24 cellular contexts compared by ENCODE assay signal in genomic region chr12:82470906-82471512, GRCh38.
"Had no signal": no experiment of that assay in that cellular context is flagged by ENCODE, and none has a peak within 500 bp of the region (broad histone marks: within the 10 kb centered on the region; RNA-seq: fewer than 3 reads in every experiment).

No MANE protein-coding gene starts in this region.

- H3K36me3 ChIP-seq: colonic mucosa, neural progenitor cell, uterus had no signal

- H3K27me3 Mint-ChIP-seq: natural killer cell treated with Interleukin-12 subunit alpha and Interleukin-12 subunit beta and Interleukin-15 and Interleukin-18, amount 100 ng/mL, for 72 hours; progenitor cell of endocrine pancreas had no signal

- H3K4me1 ChIP-seq: colonic mucosa, left ventricle myocardium inferior, neural progenitor cell, pancreas, tibial artery, upper lobe of left lung, uterus had no signal

- H3K4me1 Mint-ChIP-seq: neural progenitor cell; stimulated activated effector memory CD8-positive, alpha-beta T cell treated with anti-CD3 and anti-CD28 coated beads, Interleukin-12 subunit alpha, Interleukin-12 subunit beta, amount 100 ng/mL, for 72 hours had no signal

- H2AFZ ChIP-seq: hepatocyte, neural progenitor cell had no signal

- H3K4me2 ChIP-seq: hepatocyte, neural progenitor cell, smooth muscle cell had no signal

- H3K9me3 ChIP-seq: colonic mucosa, pancreas, tibial artery, uterus had no signal

- H3K27ac Mint-ChIP-seq: natural killer cell treated with Interleukin-12 subunit alpha and Interleukin-12 subunit beta and Interleukin-15 and Interleukin-18, amount 100 ng/mL, for 72 hours; neural progenitor cell; progenitor cell of endocrine pancreas; stimulated activated effector memory CD8-positive, alpha-beta T cell treated with anti-CD3 and anti-CD28 coated beads, Interleukin-12 subunit alpha, Interleukin-12 subunit beta, amount 100 ng/mL, for 72 hours had no signal

- DNase-seq: colonic mucosa; dermis blood vessel endothelial cell; foreskin melanocyte; head of caudate nucleus; left cardiac atrium; left ventricle myocardium inferior; mesenchymal stem cell; midbrain; nucleus accumbens; pancreas; right cardiac atrium; stimulated activated CD4-positive, alpha-beta T cell treated with anti-CD3 and anti-CD28 coated beads, Interleukin-4, amount 100 ng/mL, for 1 hour; stimulated activated CD8-positive, alpha-beta memory T cell treated with anti-CD3 and anti-CD28 coated beads, Interleukin-4, amount 100 ng/mL, for 48 hours; stimulated activated naive CD8-positive, alpha-beta T cell treated with anti-CD3 and anti-CD28 coated beads, Interleukin-15, Interleukin-2, amounts not matched to agents 100 U/mL and 50 U/mL, for 24 hours; tibial artery; upper lobe of left lung; uterus had no signal

- H3K9ac ChIP-seq: neural progenitor cell had no signal

- H3K4me3 Mint-ChIP-seq: natural killer cell treated with Interleukin-12 subunit alpha and Interleukin-12 subunit beta and Interleukin-15 and Interleukin-18, amount 100 ng/mL, for 72 hours; neural progenitor cell; stimulated activated effector memory CD8-positive, alpha-beta T cell treated with anti-CD3 and anti-CD28 coated beads, Interleukin-12 subunit alpha, Interleukin-12 subunit beta, amount 100 ng/mL, for 72 hours had no signal

- H3K4me3 ChIP-seq: colonic mucosa, hepatocyte, left ventricle myocardium inferior, lung, neural progenitor cell, pancreas, smooth muscle cell, tibial artery, upper lobe of left lung, uterus had no signal

- H3K79me2 ChIP-seq: hepatocyte had no signal

- H3K27ac ChIP-seq: colonic mucosa, hepatocyte, left ventricle myocardium inferior, neural progenitor cell, pancreas, tibial artery, upper lobe of left lung, uterus had no signal

- ATAC-seq: left cardiac atrium; natural killer cell treated with Interleukin-12 subunit alpha and Interleukin-12 subunit beta and Interleukin-15 and Interleukin-18, amount 100 ng/mL, for 72 hours; pancreas; right cardiac atrium; stimulated activated effector memory CD8-positive, alpha-beta T cell treated with anti-CD3 and anti-CD28 coated beads, Interleukin-12 subunit alpha, Interleukin-12 subunit beta, amount 100 ng/mL, for 72 hours; stimulated activated naive CD8-positive, alpha-beta T cell treated with anti-CD3 and anti-CD28 coated beads, Interleukin-15, Interleukin-2, amounts not matched to agents 100 U/mL and 50 U/mL, for 24 hours had no signal

- H3K27me3 ChIP-seq: colonic mucosa, hepatocyte, neural progenitor cell, pancreas, tibial artery, upper lobe of left lung, uterus had no signal
